ENCODE assay signal across 1 cellular context in the genomic region with DNA sequence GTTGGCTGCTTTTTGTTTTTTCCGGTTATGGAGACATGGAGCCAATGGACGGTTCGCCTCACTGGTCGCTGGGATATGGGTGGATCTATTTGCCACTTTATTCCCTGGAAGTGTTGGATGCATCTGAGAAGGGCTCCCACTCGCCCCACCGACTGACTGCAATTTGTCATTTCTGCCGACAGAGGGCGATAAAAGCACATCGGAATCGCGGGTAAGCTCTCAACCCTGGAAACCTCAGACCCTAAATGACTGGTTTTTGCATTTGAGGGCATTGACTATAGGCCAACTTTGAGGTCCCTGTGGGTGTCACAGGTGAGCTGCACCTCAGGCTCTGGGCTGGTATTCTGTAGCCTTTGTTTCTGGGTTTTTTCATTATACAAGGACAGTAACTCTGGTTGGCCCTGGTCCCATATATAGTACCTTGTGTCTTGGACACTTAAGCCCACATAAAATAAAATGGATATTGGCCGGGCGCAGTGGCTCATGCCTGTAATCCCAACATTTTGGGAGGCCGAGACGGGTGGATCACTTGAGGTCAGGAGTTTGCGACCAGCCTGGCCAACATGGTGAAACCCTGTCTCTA.
TF ChIP-seq lines count a peak whose summit lies in the region.

No MANE protein-coding gene starts in this region.

TF ChIP-seq in WTC11, 78 proteins besides CTCF, POLR2A, EP300 and RAD21 (continued from another document):
- TF ChIP-seq E2F5 (CRISPR knock-in tag; IDR thresholded peaks at IDR 0.05) (no peak), NFE2L1 (CRISPR knock-in tag; IDR thresholded peaks at IDR 0.05) (no peak), ETV6 (CRISPR knock-in tag; IDR thresholded peaks at IDR 0.05) (no peak), GTF2I (CRISPR knock-in tag; conservative IDR thresholded peaks at IDR 0.05) (no peak), GABPB1 (CRISPR knock-in tag; IDR thresholded peaks at IDR 0.05) (no peak), GRHL2 (CRISPR knock-in tag; IDR thresholded peaks at IDR 0.05; ENCODE audit: insufficient replicate concordance, severe bottlenecking) (no peak), CBFB (CRISPR knock-in tag; IDR thresholded peaks at IDR 0.05; ENCODE audit: low read depth) (no peak), AFF4 (CRISPR knock-in tag; IDR thresholded peaks at IDR 0.05; ENCODE audit: borderline replicate concordance) (no peak), TEAD4 (CRISPR knock-in tag; IDR thresholded peaks at IDR 0.05) (no peak), JUN (CRISPR knock-in tag; IDR thresholded peaks at IDR 0.05) (no peak), NR1H2 (CRISPR knock-in tag; IDR thresholded peaks at IDR 0.05) (no peak)
